In the genomic region with DNA sequence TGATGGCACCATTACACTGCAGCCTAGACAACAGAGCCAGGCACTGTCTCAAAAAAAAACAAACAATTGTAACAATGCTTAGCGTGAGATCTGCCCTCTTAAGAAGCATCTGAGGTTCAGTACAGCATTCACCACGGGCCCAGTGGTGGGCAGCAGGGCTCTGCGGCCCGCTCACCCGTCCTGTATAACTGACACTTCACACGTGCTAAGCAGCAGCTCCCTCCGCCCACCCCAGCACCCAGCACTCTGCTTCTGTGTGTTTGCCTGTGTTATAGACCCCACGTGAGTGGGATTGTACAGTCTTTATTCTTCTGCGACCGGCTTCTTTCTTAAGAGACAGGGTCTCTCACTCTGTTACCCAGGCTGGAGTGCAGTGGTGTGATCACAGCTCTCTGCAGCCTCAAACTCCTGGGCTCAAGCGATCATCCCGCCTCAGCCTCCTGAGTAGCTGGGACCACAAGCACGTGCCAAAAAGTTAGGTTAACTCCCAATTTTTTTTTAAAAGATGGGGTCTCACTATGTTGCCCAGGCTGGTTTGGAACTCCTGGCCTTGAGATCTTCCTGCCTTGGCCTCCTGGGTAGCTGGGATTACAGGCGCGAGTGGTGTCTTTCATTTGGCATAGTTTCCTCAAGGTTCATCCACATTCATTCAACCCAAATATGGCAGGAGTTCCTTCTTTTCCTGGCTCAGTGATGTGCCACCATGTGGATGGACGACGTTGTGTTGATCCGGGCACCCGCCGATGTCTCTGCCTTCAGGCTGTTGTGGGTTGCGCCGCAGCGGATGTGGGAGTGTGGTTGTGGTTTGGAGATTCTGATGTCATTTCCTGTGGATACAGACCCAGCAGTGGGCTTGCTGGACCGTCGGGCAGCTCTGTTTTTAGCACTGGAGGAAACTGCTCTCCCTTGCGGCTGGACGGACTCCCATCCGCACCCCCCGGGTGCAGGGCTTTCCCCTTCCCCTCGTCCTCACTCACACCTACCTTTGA, we compare ENCODE assay signal across 9 cellular contexts.
DNase-seq lines count a peak whose midpoint lies in the region; TF ChIP-seq lines count a peak whose summit lies in the region.
"Had no signal": no experiment of that assay in that cellular context is flagged by ENCODE, and none has a peak within 500 bp of the region (broad histone marks: within the 10 kb centered on the region; RNA-seq: fewer than 3 reads in every experiment).

No MANE protein-coding gene starts in this region.

- CTCF ChIA-PET in MCF 10A (lab: Yijun Ruan, JAX) = no interaction called here

- H3K27me3 ChIP-seq in breast epithelium (no peaks in the 10 kb centered on the region), H7 (ENCODE audit: control insufficient read depth, insufficient read depth, low read length) (no peaks in the 10 kb centered on the region)

- no peaks in the 10 kb centered on the region for H3K27me3 Mint-ChIP-seq in MCF 10A (ENCODE audit: insufficient read depth, unreplicated experiment)

- H3K27ac ChIP-seq in breast epithelium = no peak overlapping the region
- H3K27ac ChIP-seq: A549 had no signal

- TF ChIP-seq POLR2A in breast epithelium (IDR thresholded peaks at IDR 0.05) = no peak
- no peak for TF ChIP-seq POLR2A in NB4 (IDR thresholded peaks at IDR 0.05; ENCODE audit: extremely low read depth, insufficient read length)

- H3K9me3 Mint-ChIP-seq in MCF 10A (ENCODE audit: unreplicated experiment) = no peaks in the 10 kb centered on the region

- no peak overlapping the region for H3K4me3 ChIP-seq in breast epithelium
- no peak overlapping the region for H3K4me3 ChIP-seq in NB4 (ENCODE audit: low read depth, low read length)
- H3K4me3 ChIP-seq in H7 (ENCODE audit: insufficient read depth, low read depth, low read length) = no peak overlapping the region
- H3K4me3 ChIP-seq: A549 had no signal

- H3K36me3 Mint-ChIP-seq in MCF 10A (ENCODE audit: insufficient read depth, unreplicated experiment) = peaks cover 27% of the 10 kb centered on the region

- H3K36me3 ChIP-seq in breast epithelium = peaks cover 11% of the 10 kb centered on the region
- H3K36me3 ChIP-seq in H7 (replicated peaks; ENCODE audit: control insufficient read depth, insufficient read depth, low read length) = peaks cover 8% of the 10 kb centered on the region

- peaks cover 5% of the 10 kb centered on the region for H3K4me1 Mint-ChIP-seq in MCF 10A (ENCODE audit: insufficient read depth, unreplicated experiment)

- DNase-seq in MCF 10A (ENCODE audit: unreplicated experiment) = peak; percentile 77
- DNase-seq in breast epithelium (ENCODE audit: low spot score in 2 of 2) = no peak
- peak; percentile 96 for DNase-seq in NB4 (ENCODE audit: low read depth)
- DNase-seq in activated T-cell treated with anti-CD3 and anti-CD28 coated beads for 48 hours (ENCODE audit: low read depth) = peak; percentile 76
- DNase-seq in globus pallidus (ENCODE audit: low spot score) = peak; percentile 41
- peak; percentile 40 to 85 (median 48) for DNase-seq in stimulated activated CD4-positive, alpha-beta T cell treated with anti-CD3 and anti-CD28 coated beads, TNF-alpha, amount 100 ng/mL, for 24 hours (ENCODE audit: low read depth in 3 of 3)
- DNase-seq in H7 = no peak
- no peak for DNase-seq in HuH-7 (ENCODE audit: low spot score)

- no TSS peak for BruUV-seq in MCF 10A (replicated peaks; lab: Mats Ljungman, UMichigan)

- H3K4me3 Mint-ChIP-seq in MCF 10A (ENCODE audit: unreplicated experiment) = no peak overlapping the region

- no peaks in the 10 kb centered on the region for H3K9me3 ChIP-seq in breast epithelium
- H3K9me3 ChIP-seq: A549 had no signal

- H3K4me1 ChIP-seq in breast epithelium = no peaks in the 10 kb centered on the region
- H3K4me1 ChIP-seq: A549 had no signal

- POLR2A ChIA-PET in MCF 10A (lab: Yijun Ruan, JAX) = interaction anchor here (0.6 kb wide), 1 partner anchor 365 kb away, joined by 3 read pairs; no protein-coding TSS in a partner anchor

- no peak for TF ChIP-seq CTCF in MCF 10A (IDR thresholded peaks at IDR 0.05; ENCODE audit: unreplicated experiment)
- no peak for TF ChIP-seq CTCF in breast epithelium (IDR thresholded peaks at IDR 0.05)
- TF ChIP-seq CTCF in NB4 (IDR thresholded peaks at IDR 0.05; ENCODE audit: low read depth, low read length) = peak; percentile 8

- H3K27ac Mint-ChIP-seq in MCF 10A (ENCODE audit: low read depth, unreplicated experiment) = no peak overlapping the region

- intact Hi-C loops in MCF 10A (cut with micrococcal nuclease) (no loop called here), breast epithelium (cut with DNase I; ENCODE audit: low total_unique reads) (no loop called here)

Comparison
In these comparisons a context has a peak if more than half of its experiments do, and no peak if none do; other contexts are left out.
1. DNase-seq: peak in MCF 10A (single experiment), NB4 (single experiment), activated T-cell treated with anti-CD3 and anti-CD28 coated beads for 48 hours (single experiment), globus pallidus (single experiment) and stimulated activated CD4-positive, alpha-beta T cell treated with anti-CD3 and anti-CD28 coated beads, TNF-alpha, amount 100 ng/mL, for 24 hours (3 of 3); none in breast epithelium (0 of 2), H7 (single experiment) and HuH-7 (single experiment).